ENCODE assay signal across 14 cellular contexts in genomic region chr5:176192094-176192721, GRCh38. TPM values are rescaled to one million over a fixed set of nuclear protein-coding genes. Genes with fewer than 3 reads are reported as not detected.
DNase-seq lines count a peak whose midpoint lies in the region; ATAC-seq and TF ChIP-seq lines count a peak whose summit lies in the region.
"Had no signal": no experiment of that assay in that cellular context is flagged by ENCODE, and none has a peak within 500 bp of the region (broad histone marks: within the 10 kb centered on the region; RNA-seq: fewer than 3 reads in every experiment).

No MANE protein-coding gene starts in this region.

- H3K36me3 ChIP-seq in osteoblast (ENCODE audit: insufficient read depth, low read length), result no peaks in the 10 kb centered on the region
- no peaks in the 10 kb centered on the region for H3K36me3 ChIP-seq in right lobe of liver
- no peaks in the 10 kb centered on the region for H3K36me3 ChIP-seq in lower lobe of right lung

- H3K27ac ChIP-seq in osteoblast (ENCODE audit: low read depth, low read length) (no peak overlapping the region), right lobe of liver (no peak overlapping the region), lower lobe of right lung (no peak overlapping the region)

- intact Hi-C loops in right lobe of liver (cut with DNase I) (no loop called here), lower lobe of right lung (cut with DNase I) (no loop called here)

- H4K20me1 ChIP-seq in osteoblast (ENCODE audit: insufficient read depth, low read length), result no peaks in the 10 kb centered on the region

- WGBS in right lobe of liver (ENCODE audit: insufficient coverage, low coverage, low lambda C conversion rate, missing lambda C conversion rate), result 74% methylated on average over 3 of the region's 13 CpGs

- no peaks in the 10 kb centered on the region for H3K9me3 ChIP-seq in osteoblast (ENCODE audit: low read depth, low read length)
- no peaks in the 10 kb centered on the region for H3K9me3 ChIP-seq in right lobe of liver
- no peaks in the 10 kb centered on the region for H3K9me3 ChIP-seq in lower lobe of right lung

- H3K27me3 ChIP-seq in osteoblast (ENCODE audit: insufficient read depth, low read length) (no peaks in the 10 kb centered on the region), right lobe of liver (no peaks in the 10 kb centered on the region), lower lobe of right lung (ENCODE audit: low read depth) (peaks cover 14% of the 10 kb centered on the region)

- peak; percentile 90 for DNase-seq in DMS53 treated with DMSO at 0.1 percent for 48 hours (lab: John Stamatoyannopoulos, UW; ENCODE audit: unreplicated experiment)
- DNase-seq in NCI-H146 treated with DMSO at 0.1 percent for 48 hours (lab: John Stamatoyannopoulos, UW; ENCODE audit: unreplicated experiment), result peak; percentile 5
- DNase-seq in SHP77 (lab: John Stamatoyannopoulos, UW), result peak; percentile 62 to 74
- DNase-seq in osteoblast (ENCODE audit: insufficient read length, low spot score, missing footprints), result peak; percentile 79
- no peak for DNase-seq in right lobe of liver
- no peak for DNase-seq in lower lobe of right lung
- DNase-seq in SK-N-DZ (ENCODE audit: low spot score), result no peak
- no peak for DNase-seq in germinal center (ENCODE audit: low spot score)
- DNase-seq: C1 segment of cervical spinal cord; CD4-positive, alpha-beta T cell; DND-41; GF-D8; H9 had no signal

- H3K4me3 ChIP-seq in osteoblast (ENCODE audit: insufficient read depth, low read length) (no peak overlapping the region), right lobe of liver (no peak overlapping the region), lower lobe of right lung (no peak overlapping the region)
- H3K4me3 ChIP-seq: GM23338 had no signal

- H2AFZ ChIP-seq in osteoblast (ENCODE audit: low read length), result no peak overlapping the region
- H2AFZ ChIP-seq: GM23338 had no signal

- no peak for TF ChIP-seq POLR2A in right lobe of liver (IDR thresholded peaks at IDR 0.05)

- ATAC-seq in right lobe of liver (no peak), lower lobe of right lung (no peak)
- ATAC-seq: GM23338 had no signal

- H3K79me2 ChIP-seq in osteoblast (ENCODE audit: insufficient read depth, low read length), result no peaks in the 10 kb centered on the region

- TF ChIP-seq CTCF in osteoblast (IDR thresholded peaks at IDR 0.05; ENCODE audit: extremely low read depth, low read depth, low read length) (no peak), right lobe of liver (IDR thresholded peaks at IDR 0.05) (no peak), lower lobe of right lung (IDR thresholded peaks at IDR 0.05) (no peak)

- H3K4me2 ChIP-seq in osteoblast (ENCODE audit: insufficient read depth, low read length), result no peak overlapping the region
- H3K4me2 ChIP-seq: GM23338 had no signal

- H3K4me1 ChIP-seq in osteoblast (ENCODE audit: insufficient read depth, low read length), result no peaks in the 10 kb centered on the region
- H3K4me1 ChIP-seq in right lobe of liver, result no peaks in the 10 kb centered on the region
- H3K4me1 ChIP-seq in lower lobe of right lung, result peaks cover 4% of the 10 kb centered on the region

RNA-seq across cellular contexts. Expression of gene SIMC1, which starts 46.0 kb away (rescaled TPM):
- 5.1 and 8.8 TPM in 2 replicates for total RNA-seq in osteoblast
- 10 to 100 TPM in 4 of 6 experiments, 1 to 10 TPM in 2; 7.0 to 21.7 (median 11.2) TPM for total RNA-seq in right lobe of liver
- total RNA-seq in lower lobe of right lung, result 18.0 TPM
- polyA plus RNA-seq in SK-N-DZ (2014; cell fraction: cytosol; rRNA removed), result 17.1 and 19.6 TPM in 2 replicates
- polyA plus RNA-seq in SK-N-DZ (2014; cell fraction: nucleus; rRNA removed), result 20.2 and 31.9 TPM in 2 replicates

Comparison
In these comparisons a context has a peak if more than half of its experiments do, and no peak if none do; other contexts are left out.
1. DNase-seq: peak in DMS53 treated with DMSO at 0.1 percent for 48 hours (single experiment), NCI-H146 treated with DMSO at 0.1 percent for 48 hours (single experiment), SHP77 (2 of 2) and osteoblast (single experiment); none in right lobe of liver (0 of 3), lower lobe of right lung (single experiment), SK-N-DZ (single experiment) and germinal center (single experiment).